19 cellular contexts compared by ENCODE assay signal in genomic region chr2:120733238-120733942, GRCh38. TPM values are rescaled to one million over a fixed set of nuclear protein-coding genes. Genes with fewer than 3 reads are reported as not detected.
DNase-seq lines count a peak whose midpoint lies in the region; ATAC-seq and TF ChIP-seq lines count a peak whose summit lies in the region.
"Had no signal": no experiment of that assay in that cellular context is flagged by ENCODE, and none has a peak within 500 bp of the region (broad histone marks: within the 10 kb centered on the region; RNA-seq: fewer than 3 reads in every experiment).

No MANE protein-coding gene starts in this region.

- TF ChIP-seq POLR2A in esophagus squamous epithelium (IDR thresholded peaks at IDR 0.05) (no peak), vagina (IDR thresholded peaks at IDR 0.05) (no peak)

- no peaks in the 10 kb centered on the region for H3K9me3 ChIP-seq in right atrium auricular region
- H3K9me3 ChIP-seq in esophagus squamous epithelium: no peaks in the 10 kb centered on the region
- H3K9me3 ChIP-seq in vagina: no peaks in the 10 kb centered on the region
- H3K9me3 ChIP-seq: heart left ventricle had no signal

- peaks cover 0 to 22% of the 10 kb centered on the region in 2 donors for H3K4me1 ChIP-seq in right atrium auricular region
- peaks cover 20 to 53% (median 25%) of the 10 kb centered on the region in 3 donors for H3K4me1 ChIP-seq in esophagus squamous epithelium
- peaks cover 42% of the 10 kb centered on the region for H3K4me1 ChIP-seq in vagina

- no peak for ATAC-seq in Right ventricle myocardium superior (ENCODE audit: poor library complexity)
- ATAC-seq: heart left ventricle had no signal

- H3K27me3 ChIP-seq in right atrium auricular region (no peaks in the 10 kb centered on the region), esophagus squamous epithelium (peaks cover 0 to 87% (median 5%) of the 10 kb centered on the region in 4 donors), vagina (no peaks in the 10 kb centered on the region)

- 63 to 75% methylated on average over 10 of the region's 10 CpGs for WGBS in esophagus squamous epithelium, 2 donors

- peak; percentile 48 for DNase-seq in right atrium auricular region (ENCODE audit: low spot score)
- DNase-seq in Right ventricle myocardium superior: no peak
- no peak for DNase-seq in esophagus squamous epithelium (lab: John Stamatoyannopoulos, UW)
- DNase-seq in posterior vena cava (ENCODE audit: low spot score): peak; percentile 75
- peak; percentile 70 to 72 for DNase-seq in vagina (ENCODE audit: extremely low spot score in 2 of 2)
- DNase-seq in activated CD4-positive, alpha-beta T cell treated with anti-CD3 and anti-CD28 coated beads for 4 hours: no peak
- no peak for DNase-seq in caudate nucleus (lab: John Stamatoyannopoulos, UW)
- DNase-seq in germinal center (ENCODE audit: low spot score): no peak
- DNase-seq: activated CD4-positive, alpha-beta T cell treated with anti-CD3 and anti-CD28 coated beads, Interleukin-2, amount 10 ng/mL, durations not matched to agents 24 days and 14 days; activated naive CD4-positive, alpha-beta T cell; DMS 273 treated with DMSO at 0.1 percent for 48 hours; effector CD8-positive, alpha-beta T cell; midbrain; MM.1S; NCI-H1694; stimulated activated CD4-positive, alpha-beta T cell treated with anti-CD3 and anti-CD28 coated beads, Interleukin-12 subunit alpha, Interleukin-12 subunit beta, amount 100 ng/mL, for 4 hours had no signal

- H3K27ac ChIP-seq in right atrium auricular region (no peak overlapping the region), esophagus squamous epithelium (peak overlapping the region in 3 of 4 donors; percentile 79 to 82 (median 80)), vagina (no peak overlapping the region), caudate nucleus (ENCODE audit: low read depth, low read length) (no peak overlapping the region)
- H3K27ac ChIP-seq: heart left ventricle, RWPE1 had no signal

- H3K4me3 ChIP-seq in right atrium auricular region: no peak overlapping the region
- H3K4me3 ChIP-seq in esophagus squamous epithelium: no peak overlapping the region
- H3K4me3 ChIP-seq in vagina: no peak overlapping the region
- H3K4me3 ChIP-seq: heart left ventricle had no signal

- intact Hi-C loops in Right ventricle myocardium superior (cut with DNase I) (no loop called here), esophagus squamous epithelium (cut with DNase I) (no loop called here), posterior vena cava (cut with DNase I) (loop anchor here (10.0 kb wide), 3 partner anchors 71 to 211 kb away; no protein-coding TSS in a partner anchor), vagina (cut with DNase I) (no loop called here)

- H3K36me3 ChIP-seq in right atrium auricular region: no peaks in the 10 kb centered on the region
- H3K36me3 ChIP-seq in esophagus squamous epithelium: no peaks in the 10 kb centered on the region
- H3K36me3 ChIP-seq in vagina: no peaks in the 10 kb centered on the region
- H3K36me3 ChIP-seq: heart left ventricle had no signal

- TF ChIP-seq CTCF in right atrium auricular region (IDR thresholded peaks at IDR 0.05) (no peak), esophagus squamous epithelium (IDR thresholded peaks at IDR 0.05) (no peak), vagina (IDR thresholded peaks at IDR 0.05) (no peak)

RNA-seq across cellular contexts. Expression of gene GLI2, which starts 2.3 kb away (rescaled TPM):
- total RNA-seq in right atrium auricular region: 1 to 10 TPM; 1.5 to 3.5 TPM
- 1.3 TPM for total RNA-seq in Right ventricle myocardium superior
- 1 to 10 TPM; 1.1 to 2.7 (median 1.9) TPM for total RNA-seq in esophagus squamous epithelium
- 10 to 100 TPM; 13.0 to 21.1 TPM for total RNA-seq in posterior vena cava
- 16.2 TPM for total RNA-seq in vagina
- total RNA-seq: pulmonary artery endothelial cell had no signal

Comparison
In these comparisons a context has a peak if more than half of its experiments do, and no peak if none do; other contexts are left out.
1. DNase-seq: peak in right atrium auricular region (single experiment), posterior vena cava (single experiment) and vagina (2 of 2); none in Right ventricle myocardium superior (single experiment), esophagus squamous epithelium (single experiment), activated CD4-positive, alpha-beta T cell treated with anti-CD3 and anti-CD28 coated beads for 4 hours (0 of 2), caudate nucleus (0 of 61) and germinal center (single experiment).
2. H3K27ac ChIP-seq: peak in esophagus squamous epithelium (3 of 4); none in right atrium auricular region (0 of 2), vagina (single experiment) and caudate nucleus (single experiment).
3. intact Hi-C loops: an anchor here in posterior vena cava (10.0 kb wide); none called in Right ventricle myocardium superior, esophagus squamous epithelium and vagina.